In the genomic region with DNA sequence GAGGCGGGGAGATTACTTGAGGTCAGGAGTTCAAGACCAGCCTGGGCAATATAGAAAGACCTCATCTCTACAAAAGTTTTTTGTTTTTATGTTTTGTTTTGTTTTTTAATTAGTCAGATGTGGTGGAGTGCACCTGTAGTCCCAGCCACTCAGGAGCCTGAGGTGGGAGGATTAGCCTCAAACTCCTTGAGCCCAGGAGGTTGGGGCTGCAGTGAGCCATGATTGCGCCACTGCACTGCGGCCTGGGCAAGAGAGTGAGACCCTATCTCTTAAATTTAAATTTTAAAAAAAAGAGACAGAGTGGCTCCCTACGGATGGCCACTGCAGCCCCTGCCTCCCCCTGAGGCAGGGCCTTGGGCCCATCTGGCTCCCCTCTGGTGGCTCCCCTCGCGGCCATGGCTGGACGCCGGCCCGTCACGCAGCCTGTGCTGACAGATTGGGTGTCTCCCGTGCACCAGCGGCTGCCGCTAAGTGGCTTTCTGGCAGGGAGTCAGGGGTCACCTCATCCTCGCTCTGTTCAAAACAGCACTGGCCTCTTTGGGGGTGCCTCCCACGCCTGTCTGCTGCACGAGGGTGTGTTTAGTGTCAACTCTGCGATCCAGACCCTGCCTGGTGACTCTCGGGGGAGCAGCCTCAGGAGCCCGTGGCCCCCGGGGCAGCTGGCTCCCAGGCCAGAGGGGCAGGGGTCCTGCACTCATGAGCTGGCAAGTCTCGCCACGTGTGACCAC, we compare ENCODE assay signal across 29 cellular contexts. TPM values are rescaled to one million over a fixed set of nuclear protein-coding genes. Genes with fewer than 3 reads are reported as not detected.
DNase-seq lines count a peak whose midpoint lies in the region; ATAC-seq, FAIRE-seq and TF ChIP-seq lines count a peak whose summit lies in the region.
"Had no signal": no experiment of that assay in that cellular context is flagged by ENCODE, and none has a peak within 500 bp of the region (broad histone marks: within the 10 kb centered on the region; RNA-seq: fewer than 3 reads in every experiment).

No MANE protein-coding gene starts in this region.

- WGBS in K562 (ENCODE audit: insufficient coverage, low coverage, missing lambda C conversion rate): 10% methylated on average over 21 of the region's 22 CpGs

- CTCF ChIA-PET in K562 (lab: Yijun Ruan, JAX; ENCODE audit: low intra/inter-chr PET ratio): no interaction called here

- peak overlapping the region; percentile 48 for H2AFZ ChIP-seq in K562 (ENCODE audit: low read depth, low read length)

- no peak overlapping the region for H3K4me2 ChIP-seq in K562 (ENCODE audit: insufficient read depth, low read length)
- H3K4me2 ChIP-seq: BLaER1, KMS-11 had no signal

- no peaks in the 10 kb centered on the region for H3K9me1 ChIP-seq in K562 (ENCODE audit: control insufficient read depth, insufficient read depth, low read length)

- TF ChIP-seq RAD21 in K562 (CRISPR knock-in tag; conservative IDR thresholded peaks at IDR 0.05 in 1 of 2, IDR thresholded peaks at IDR 0.05 in 1 of 2): no peak

- H3K36me3 ChIP-seq in K562 (ENCODE audit: control insufficient read depth, insufficient read depth, low read length): no peaks in the 10 kb centered on the region
- H3K36me3 ChIP-seq: BLaER1, HAP-1, prostate gland, thoracic aorta, WERI-Rb-1 had no signal

- H3K79me2 ChIP-seq in K562 (ENCODE audit: control insufficient read depth, insufficient read depth, low read length): no peaks in the 10 kb centered on the region

- peaks cover 34 to 73% of the 10 kb centered on the region in 2 experiments; a peak in 4 of 5 replicates for H3K27me3 ChIP-seq in K562 (ENCODE audit: control insufficient read depth in 2 of 2, insufficient read depth in 2 of 2, low read length in 2 of 2)
- H3K27me3 ChIP-seq: BLaER1, body of pancreas, dorsolateral prefrontal cortex had no signal

- TF ChIP-seq POLR2A in K562 (conservative IDR thresholded peaks at IDR 0.05): no peak
- no peak for TF ChIP-seq POLR2A in H54 (IDR thresholded peaks at IDR 0.05; ENCODE audit: low read depth, low read length)

- peak; percentile 35; the same call in 2 of the 3 replicates for ATAC-seq in K562
- ATAC-seq in left ventricle myocardium superior: peak; percentile 50
- ATAC-seq in omental fat pad (ENCODE audit: low FRiP score): no peak
- no peak for ATAC-seq in HG03565 (IDR thresholded peaks at IDR 0.05; ENCODE audit: unreplicated experiment)
- no peak for ATAC-seq in HG03354 (IDR thresholded peaks at IDR 0.05; ENCODE audit: poor library complexity, severe bottlenecking, unreplicated experiment)
- ATAC-seq: body of pancreas; stimulated activated naive CD8-positive, alpha-beta T cell treated with anti-CD3 and anti-CD28 coated beads, Interleukin-15, Interleukin-2, amounts not matched to agents 100 U/mL and 50 U/mL, for 24 hours had no signal

- H3K9me3 ChIP-seq in K562 (replicated peaks; ENCODE audit: control insufficient read depth, insufficient read depth, low read depth, low read length): no peaks in the 10 kb centered on the region
- H3K9me3 ChIP-seq: BLaER1, body of pancreas, HAP-1, prostate gland, thoracic aorta had no signal

- in situ Hi-C loops in K562 (cut with MboI): no loop called here

- POLR2A ChIA-PET in K562 (lab: Yijun Ruan, JAX): interaction anchor here (0.6 kb wide), 1 partner anchor 245 kb away, joined by 3 read pairs; no protein-coding TSS in a partner anchor

- no peak for TF ChIP-seq CTCF in K562 (IDR thresholded peaks at IDR 0.05 in 2 of 3, conservative IDR thresholded peaks at IDR 0.05 in 1 of 3; ENCODE audit: insufficient read depth in 2 of 3, low read depth in 1 of 3, low read length in 3 of 3)
- no peak for TF ChIP-seq CTCF in omental fat pad (IDR thresholded peaks at IDR 0.05)

- FAIRE-seq in K562 (lab: Jason Lieb, UNC): peak; percentile 11
- FAIRE-seq in H54 (lab: Jason Lieb, UNC): no peak
- FAIRE-seq: HTR-8/SVneo had no signal

- no peak for TF ChIP-seq EP300 in K562 (IDR thresholded peaks at IDR 0.05; ENCODE audit: low read length)

- H3K9ac ChIP-seq in K562 (ENCODE audit: insufficient read depth in 1 of 2, low read depth in 2 of 2, low read length in 2 of 2): 0 out of 4 replicates have a peak overlapping the region, but pooled peaks of 1 of the 2 experiments have one; percentile 22
- H3K9ac ChIP-seq: BLaER1, KMS-11 had no signal

- intact Hi-C loops in K562 (cut with micrococcal nuclease) (no loop called here), left ventricle myocardium superior (cut with micrococcal nuclease) (no loop called here)

- peaks cover 3 to 22% of the 10 kb centered on the region in 2 experiments; a peak in 3 of 5 replicates for H3K4me1 ChIP-seq in K562 (replicated peaks in 1 of 2; ENCODE audit: control insufficient read depth in 2 of 2, insufficient read depth in 2 of 2, low read length in 2 of 2)
- H3K4me1 ChIP-seq: HAP-1, prostate gland had no signal

- H4K20me1 ChIP-seq in K562 (replicated peaks; ENCODE audit: control insufficient read depth, insufficient read depth, low read length): peaks cover 5% of the 10 kb centered on the region; the same call in 1 of the 2 replicates
- H4K20me1 ChIP-seq: BLaER1 had no signal

- no peak overlapping the region for H3K27ac ChIP-seq in K562 (ENCODE audit: extremely low read depth, low read depth, low read length)
- H3K27ac ChIP-seq: BLaER1, body of pancreas, dorsolateral prefrontal cortex, KMS-11, prostate gland, thoracic aorta, WERI-Rb-1 had no signal

- peak; percentile 8 for DNase-seq in AG20443 (ENCODE audit: low spot score)
- peak in 2 of 4 experiments; percentile 37 to 40 for DNase-seq in K562 (ENCODE audit: extremely low read depth in 1 of 4, low spot score in 3 of 4)
- peak; percentile 81 for DNase-seq in left ventricle myocardium superior
- DNase-seq in omental fat pad (ENCODE audit: low spot score): peak; percentile 9
- DNase-seq in Kasumi-1 (lab: John Stamatoyannopoulos, UW): no peak
- no peak for DNase-seq in H54 (ENCODE audit: insufficient read length, low spot score)
- DNase-seq: activated CD4-positive, alpha-beta T cell treated with anti-CD3 and anti-CD28 coated beads, Interleukin-2, amount 10 ng/mL, durations not matched to agents 24 days and 14 days; activated gamma-delta T cell; activated T-cell treated with anti-CD3 and anti-CD28 coated beads, Interleukin-2, amount 50 U/mL, for 24 hours; cerebellar nuclear complex; COR-L47; DND-41; NCI-H146; NCI-H446 treated with DMSO at 0.1 percent for 48 hours; NCI-H82; stimulated activated naive CD8-positive, alpha-beta T cell treated with anti-CD3 and anti-CD28 coated beads, Interleukin-15, Interleukin-2, amounts not matched to agents 100 U/mL and 50 U/mL, for 24 hours; WERI-Rb-1 had no signal

- no peak overlapping the region for H3K4me3 ChIP-seq in K562
- H3K4me3 ChIP-seq: BLaER1, body of pancreas, dorsolateral prefrontal cortex, HAP-1, prostate gland, thoracic aorta had no signal

- BruUV-seq in K562 (replicated peaks; lab: Mats Ljungman, UMichigan): no TSS peak

TF ChIP-seq in K562, 482 proteins besides CTCF, POLR2A, EP300 and RAD21 (continues in another document):
- TF ChIP-seq FIP1L1 (IDR thresholded peaks at IDR 0.05; ENCODE audit: low read depth, low read length, poor library complexity, severe bottlenecking) (peak; percentile 30), KDM1A (IDR thresholded peaks at IDR 0.05) (no peak), EGR1 (conservative IDR thresholded peaks at IDR 0.05) (peak; percentile 16; the same call in 1 of the 2 replicates), ZNF121 (CRISPR knock-in tag; conservative IDR thresholded peaks at IDR 0.05) (peak; percentile 51), CBFA2T3 (IDR thresholded peaks at IDR 0.05) (peak; percentile 16)
- TF ChIP-seq, protein P1, sequence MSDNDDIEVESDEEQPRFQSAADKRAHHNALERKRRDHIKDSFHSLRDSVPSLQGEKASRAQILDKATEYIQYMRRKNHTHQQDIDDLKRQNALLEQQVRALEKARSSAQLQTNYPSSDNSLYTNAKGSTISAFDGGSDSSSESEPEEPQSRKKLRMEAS (CRISPR knock-in tag; IDR thresholded peaks at IDR 0.05): 0 out of 2 replicates have a peak, but pooled peaks have one; percentile 13
- TF ChIP-seq, protein P2, sequence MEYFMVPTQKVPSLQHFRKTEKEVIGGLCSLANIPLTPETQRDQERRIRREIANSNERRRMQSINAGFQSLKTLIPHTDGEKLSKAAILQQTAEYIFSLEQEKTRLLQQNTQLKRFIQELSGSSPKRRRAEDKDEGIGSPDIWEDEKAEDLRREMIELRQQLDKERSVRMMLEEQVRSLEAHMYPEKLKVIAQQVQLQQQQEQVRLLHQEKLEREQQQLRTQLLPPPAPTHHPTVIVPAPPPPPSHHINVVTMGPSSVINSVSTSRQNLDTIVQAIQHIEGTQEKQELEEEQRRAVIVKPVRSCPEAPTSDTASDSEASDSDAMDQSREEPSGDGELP (CRISPR knock-in tag; IDR thresholded peaks at IDR 0.05; ENCODE audit: borderline replicate concordance): peak; percentile 16; the same call in 1 of the 2 replicates

RNA-seq across cellular contexts. Expression of a gene that starts 44.4 kb away (rescaled TPM):
- not detected in 2 replicates for total RNA-seq in K562 (2011; cell fraction: chromatin; rRNA removed; ENCODE audit: low replicate concordance)
- not detected in 2 replicates for total RNA-seq in K562 (2011; cell fraction: nucleolus; rRNA removed)
- not detected in 2 replicates for total RNA-seq in K562 (2011; cell fraction: nucleoplasm; rRNA removed)
- total RNA-seq in K562 (2014; rRNA removed): not detected in 2 replicates
- total RNA-seq in K562 (2014; rRNA removed; fragmentation: Illumina TruSeq; extraction: Trizol): not detected in 2 replicates
- total RNA-seq in K562 (2015; rRNA removed; fragmentation: Illumina TruSeq; extraction: Trizol): not detected in 2 replicates
- total RNA-seq in K562 (2021): 0.20 TPM in 2 replicates
- polyA plus RNA-seq in K562 (2011; rRNA removed): not detected in 2 replicates
- polyA plus RNA-seq in K562 (2011; cell fraction: cytosol; rRNA removed): 0.01 TPM in 1 of 2 replicates, not detected in the other
- polyA plus RNA-seq in K562 (2011; cell fraction: nucleus; rRNA removed): not detected in 2 replicates
- polyA plus RNA-seq in K562 (2012): 0.14 TPM in 1 of 2 replicates, not detected in the other
- not detected in 2 replicates for polyA plus RNA-seq in K562 (2014; fragmentation: Illumina TruSeq; extraction: Trizol)
- not detected for polyA plus RNA-seq in K562 (2014; fragmentation: Nextera tagmentation; extraction: Ambion mirVana)
- polyA plus RNA-seq in K562 (2014; rRNA removed): not detected in 2 replicates
- polyA minus RNA-seq in K562 (2011; rRNA and poly(A)+ RNA removed): not detected in 2 replicates
- not detected in 2 replicates for polyA minus RNA-seq in K562 (2011; cell fraction: cytosol; rRNA and poly(A)+ RNA removed)
- polyA minus RNA-seq in K562 (2011; cell fraction: nucleus; rRNA and poly(A)+ RNA removed): not detected in 2 replicates
- 29.0 TPM for total RNA-seq in left ventricle myocardium superior
- 100 to 1,000 TPM in 2 of 4 donors, 10 to 100 TPM in 2; 61.2 to 133 (median 83.8) TPM for total RNA-seq in omental fat pad
- total RNA-seq: activated CD4-positive, alpha-beta T cell treated with anti-CD3 and anti-CD28 coated beads, Interleukin-2, amount 10 ng/mL, durations not matched to agents 24 days and 14 days; kidney epithelial cell; OCI-LY7 had no signal

Comparison
In these comparisons a context has a peak if more than half of its experiments do, and no peak if none do; other contexts are left out.
1. DNase-seq: peak in AG20443 (single experiment), left ventricle myocardium superior (single experiment) and omental fat pad (single experiment); none in Kasumi-1 (0 of 2) and H54 (single experiment).
2. ATAC-seq: peak in K562 (single experiment) and left ventricle myocardium superior (single experiment); none in omental fat pad (single experiment), HG03565 (single experiment) and HG03354 (single experiment).
3. RNA of a gene that starts 44.4 kb away (total RNA-seq): 61.2 to 133 TPM in omental fat pad and 29.0 TPM in left ventricle myocardium superior (single experiment); 0.20 TPM in K562; every median in the first group is over 10 times any median in the second.